Comparison of ENCODE assay signal across 10 cellular contexts in the genomic region with DNA sequence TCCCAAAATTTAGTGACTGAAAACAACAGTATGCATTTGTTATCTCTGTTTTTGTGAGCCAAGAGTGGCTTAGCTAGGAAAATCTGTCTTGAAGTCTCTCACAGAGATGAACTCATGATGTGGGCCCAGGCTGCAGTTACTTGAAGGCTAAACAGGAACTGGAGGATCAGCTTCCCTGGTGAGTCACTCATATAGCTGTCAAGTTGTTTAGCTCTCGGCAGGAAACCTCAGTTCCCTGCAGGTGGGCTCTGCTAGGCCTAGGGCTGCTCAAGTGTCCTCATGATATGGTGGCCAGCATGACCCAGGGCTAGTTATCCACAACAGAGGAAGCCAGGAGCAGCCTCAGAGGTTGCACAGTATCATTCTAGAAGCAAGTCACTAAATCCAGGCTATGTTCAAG. TPM values are rescaled to one million over a fixed set of nuclear protein-coding genes. Genes with fewer than 3 reads are reported as not detected.
A peak's percentile ranks its signal among the peaks of the same experiment; 100 is the strongest.
DNase-seq lines count a peak whose midpoint lies in the region; FAIRE-seq and TF ChIP-seq lines count a peak whose summit lies in the region.
"Had no signal": no experiment of that assay in that cellular context is flagged by ENCODE, and none has a peak within 500 bp of the region (broad histone marks: within the 10 kb centered on the region; RNA-seq: fewer than 3 reads in every experiment).

No MANE protein-coding gene starts in this region.

- H3K27me3 ChIP-seq in bronchial epithelial cell (ENCODE audit: control insufficient read depth, insufficient read depth, low read length), result no peaks in the 10 kb centered on the region
- H3K27me3 ChIP-seq in uterus, result no peaks in the 10 kb centered on the region
- H3K27me3 ChIP-seq: colonic mucosa had no signal

- no peaks in the 10 kb centered on the region for H3K9me3 ChIP-seq in uterus
- H3K9me3 ChIP-seq: colonic mucosa had no signal

- H3K36me3 ChIP-seq in bronchial epithelial cell (ENCODE audit: control insufficient read depth, insufficient read depth, low read length) (no peaks in the 10 kb centered on the region), uterus (no peaks in the 10 kb centered on the region)
- H3K36me3 ChIP-seq: colonic mucosa had no signal

- no peak for TF ChIP-seq POLR2A in uterus (IDR thresholded peaks at IDR 0.05)

- peak; percentile 11 for DNase-seq in GM12865 (ENCODE audit: low read depth)
- peak; percentile 73 for DNase-seq in NCI-H146 (lab: John Stamatoyannopoulos, UW)
- DNase-seq in bronchial epithelial cell (ENCODE audit: low read depth), result peak; percentile 76
- DNase-seq in renal cortical epithelial cell (ENCODE audit: low read depth), result peak; percentile 54
- no peak for DNase-seq in uterus
- DNase-seq in SW 1271 (lab: John Stamatoyannopoulos, UW), result no peak
- DNase-seq in putamen (ENCODE audit: low spot score), result no peak
- DNase-seq: colonic mucosa, NCI-H1092 treated with DMSO at 0.1 percent for 48 hours, PC-3 had no signal

- H3K27ac ChIP-seq in uterus, result no peak overlapping the region
- H3K27ac ChIP-seq: colonic mucosa had no signal

- intact Hi-C loops in uterus (cut with DNase I; ENCODE audit: low total_unique reads), result no loop called here

- FAIRE-seq in bronchial epithelial cell (lab: Jason Lieb, UNC), result no peak

- TF ChIP-seq CTCF in GM12865 (IDR thresholded peaks at IDR 0.05; ENCODE audit: insufficient read depth, low read depth, low read length, missing control alignments) (no peak), bronchial epithelial cell (IDR thresholded peaks at IDR 0.05; ENCODE audit: insufficient read depth, low read length, severe bottlenecking) (no peak), uterus (IDR thresholded peaks at IDR 0.05) (no peak)

- H3K4me1 ChIP-seq in uterus, result no peaks in the 10 kb centered on the region
- H3K4me1 ChIP-seq: colonic mucosa had no signal

- H3K4me3 ChIP-seq in GM12865 (ENCODE audit: low read depth, low read length), result no peak overlapping the region
- H3K4me3 ChIP-seq in bronchial epithelial cell (ENCODE audit: low read depth, low read length), result no peak overlapping the region
- H3K4me3 ChIP-seq in uterus, result no peak overlapping the region
- H3K4me3 ChIP-seq: colonic mucosa had no signal

RNA-seq across cellular contexts. Expression of gene DDX59, which starts 30.2 kb away (rescaled TPM):
- total RNA-seq in bronchial epithelial cell (12.7 and 12.9 TPM in 2 replicates), renal cortical epithelial cell (13.5 and 19.5 TPM in 2 replicates), uterus (10 to 100 TPM in 3 of 4 donors, 1 to 10 TPM in 1; 8.2 to 30.5 (median 22.0) TPM)

RNA-seq across cellular contexts. Expression of gene CAMSAP2, which starts 38.8 kb away (rescaled TPM):
- total RNA-seq in bronchial epithelial cell (75.0 and 96.9 TPM in 2 replicates), renal cortical epithelial cell (18.9 and 48.3 TPM in 2 replicates), uterus (10 to 100 TPM; 31.0 to 64.8 (median 47.7) TPM)

Comparison
In these comparisons a context has a peak if more than half of its experiments do, and no peak if none do; other contexts are left out.
1. DNase-seq: peak in GM12865 (single experiment), NCI-H146 (single experiment), bronchial epithelial cell (single experiment) and renal cortical epithelial cell (single experiment); none in uterus (0 of 2), SW 1271 (0 of 2) and putamen (single experiment).